9 cellular contexts compared by ENCODE assay signal in genomic region chr4:36187723-36188333, GRCh38. TPM values are rescaled to one million over a fixed set of nuclear protein-coding genes. Genes with fewer than 3 reads are reported as not detected.
DNase-seq lines count a peak whose midpoint lies in the region; ATAC-seq, FAIRE-seq and TF ChIP-seq lines count a peak whose summit lies in the region.
"Had no signal": no experiment of that assay in that cellular context is flagged by ENCODE, and none has a peak within 500 bp of the region (broad histone marks: within the 10 kb centered on the region; RNA-seq: fewer than 3 reads in every experiment).

No MANE protein-coding gene starts in this region.

- no peaks in the 10 kb centered on the region for H4K20me1 ChIP-seq in Loucy (ENCODE audit: insufficient read depth, low read length, poor library complexity, severe bottlenecking)
- no peaks in the 10 kb centered on the region for H4K20me1 ChIP-seq in GM12878 (ENCODE audit: control insufficient read depth, insufficient read depth)

- H3K4me1 ChIP-seq in Loucy (ENCODE audit: insufficient read depth, low read length, poor library complexity, severe bottlenecking) = peaks cover 44% of the 10 kb centered on the region
- peaks cover 6% of the 10 kb centered on the region for H3K4me1 ChIP-seq in GM12878 (ENCODE audit: control insufficient read depth, insufficient read depth, low read length)

- TF ChIP-seq EP300 in GM12878 (IDR thresholded peaks at IDR 0.05; ENCODE audit: borderline replicate concordance in 1 of 2, control insufficient read depth in 1 of 2, low read depth in 2 of 2, low read length in 2 of 2) = no peak

- H3K27me3 ChIP-seq in Loucy (ENCODE audit: insufficient read depth, low read length, poor library complexity, severe bottlenecking) (no peaks in the 10 kb centered on the region), GM12878 (replicated peaks in 1 of 2; ENCODE audit: control insufficient read depth in 2 of 2, insufficient read depth in 2 of 2, low read length in 1 of 2) (no peaks in the 10 kb centered on the region)

- intact Hi-C loops in GM12878 (cut with micrococcal nuclease; ENCODE audit: unreplicated experiment) = loop anchor here (2.0 kb wide), 1 partner anchor 253 kb away; no protein-coding TSS in a partner anchor

- peak overlapping the region in 2 of 6 donors; percentile 6 to 47 for H3K27ac Mint-ChIP-seq in naive B cell
- H3K27ac Mint-ChIP-seq in activated naive CD8-positive, alpha-beta T cell treated with anti-CD3 and anti-CD28 coated beads, Interleukin-2, amount 50 U/mL, for 24 hours = no peak overlapping the region

- no peak overlapping the region for H3K4me3 ChIP-seq in Loucy (ENCODE audit: low read length, poor library complexity, severe bottlenecking)
- H3K4me3 ChIP-seq in GM12878 = no peak overlapping the region

- in situ Hi-C loops in GM12878 (cut with MboI) = loop anchor here (25.0 kb wide), 1 partner anchor 1199 kb away; no protein-coding TSS in a partner anchor

- SMC1A ChIA-PET in GM12878 (lab: Charles Lee; ENCODE audit: uncharacterized antibody, unreplicated experiment) = interaction anchor here (1.3 to 3.1 kb wide), 7 partner anchors 14 to 695 kb away, joined by 3 to 24 read pairs (median 4); partner anchors contain the start of gene ARAP2

- TF ChIP-seq POLR2A in GM12878 (IDR thresholded peaks at IDR 0.05; ENCODE audit: low read depth, low read length) = no peak

- RAD21 ChIA-PET in GM12878 (lab: Charles Lee; ENCODE audit: unreplicated experiment) = interaction anchor here (0.8 to 2.0 kb wide), 2 partner anchors 18 to 55 kb away, joined by 3 to 8 read pairs; no protein-coding TSS in a partner anchor

- CTCF ChIA-PET in GM12878 (lab: Yijun Ruan, JAX) = interaction anchor here (0.9 to 2.0 kb wide), 6 partner anchors 14 to 253 kb away, joined by 3 to 7 read pairs (median 3); no protein-coding TSS in a partner anchor

- no TSS peak for BruUV-seq in GM12878 (replicated peaks; lab: Mats Ljungman, UMichigan)

- DNase-seq in NCI-H2081 (lab: John Stamatoyannopoulos, UW) (peak; percentile 32 to 62), NCI-H2081 treated with DMSO at 0.1 percent for 48 hours (lab: John Stamatoyannopoulos, UW) (no peak), GM12878 (ENCODE audit: low read depth, low spot score) (no peak), naive B cell (peak; percentile 2), epidermal melanocyte (ENCODE audit: insufficient read length, low spot score) (no peak)
- DNase-seq in NK-92 treated with Interleukin-12 subunit alpha and Interleukin-12 subunit beta, amount 100 ng/mL, for 24 hours (lab: John Stamatoyannopoulos, UW) = no peak
- DNase-seq in activated naive CD8-positive, alpha-beta T cell treated with anti-CD3 and anti-CD28 coated beads, Interleukin-2, amount 50 U/mL, for 24 hours = no peak

- no peaks in the 10 kb centered on the region for H3K9me3 Mint-ChIP-seq in naive B cell
- no peaks in the 10 kb centered on the region for H3K9me3 Mint-ChIP-seq in activated naive CD8-positive, alpha-beta T cell treated with anti-CD3 and anti-CD28 coated beads, Interleukin-2, amount 50 U/mL, for 24 hours

- no peaks in the 10 kb centered on the region for H3K9me3 ChIP-seq in Loucy (ENCODE audit: insufficient read depth, low read depth, low read length)
- H3K9me3 ChIP-seq in GM12878 (replicated peaks; ENCODE audit: control insufficient read depth, insufficient read depth, low read length) = no peaks in the 10 kb centered on the region

- H3K4me1 Mint-ChIP-seq in naive B cell = peaks cover 18 to 20% (median 18%) of the 10 kb centered on the region in 3 donors
- H3K4me1 Mint-ChIP-seq in activated naive CD8-positive, alpha-beta T cell treated with anti-CD3 and anti-CD28 coated beads, Interleukin-2, amount 50 U/mL, for 24 hours = peaks cover 28% of the 10 kb centered on the region

- TF ChIP-seq CTCF in Loucy (conservative IDR thresholded peaks at IDR 0.05; ENCODE audit: low read length) (peak; percentile 84), GM12878 (IDR thresholded peaks at IDR 0.05 in 2 of 3, conservative IDR thresholded peaks at IDR 0.05 in 1 of 3; ENCODE audit: control insufficient read depth in 2 of 3, extremely low read depth in 1 of 3, insufficient read depth in 1 of 3, low read depth in 3 of 3, low read length in 3 of 3) (peak; percentile 54 to 70 (median 65))

- H3K9me2 ChIP-seq in Loucy (replicated peaks; ENCODE audit: low read depth, low read length) = no peaks in the 10 kb centered on the region

- H2AFZ ChIP-seq in Loucy (ENCODE audit: low read length) (no peak overlapping the region), GM12878 (ENCODE audit: control insufficient read depth, low read depth, low read length) (no peak overlapping the region)

- peak; percentile 70 for TF ChIP-seq RAD21 in GM12878 (IDR thresholded peaks at IDR 0.05; ENCODE audit: insufficient read depth, low read depth, low read length)

- H3F3A ChIP-seq in Loucy (ENCODE audit: low read depth) = peaks cover 13% of the 10 kb centered on the region

- H3K4me2 ChIP-seq in Loucy (ENCODE audit: low read depth, low read length, poor library complexity, severe bottlenecking) = no peak overlapping the region
- no peak overlapping the region for H3K4me2 ChIP-seq in GM12878 (ENCODE audit: control insufficient read depth, insufficient read depth)

- WGBS in GM12878 (ENCODE audit: insufficient coverage, insufficient replicate concordance, low lambda C conversion rate, missing lambda C conversion rate) = 71% methylated on average over 4 of the region's 4 CpGs

- no peak overlapping the region for H3K4me3 Mint-ChIP-seq in naive B cell
- no peak overlapping the region for H3K4me3 Mint-ChIP-seq in activated naive CD8-positive, alpha-beta T cell treated with anti-CD3 and anti-CD28 coated beads, Interleukin-2, amount 50 U/mL, for 24 hours

- H3K36me3 Mint-ChIP-seq in naive B cell = peaks cover 0 to 8% of the 10 kb centered on the region in 2 donors
- H3K36me3 Mint-ChIP-seq in activated naive CD8-positive, alpha-beta T cell treated with anti-CD3 and anti-CD28 coated beads, Interleukin-2, amount 50 U/mL, for 24 hours (ENCODE audit: low read depth) = peaks cover 4% of the 10 kb centered on the region

- H3K79me2 ChIP-seq in Loucy (ENCODE audit: insufficient read depth, low read length) (no peaks in the 10 kb centered on the region), GM12878 (ENCODE audit: control insufficient read depth, insufficient read depth, low read length) (no peaks in the 10 kb centered on the region)

- H3K9ac ChIP-seq in Loucy (ENCODE audit: low read depth, low read length, poor library complexity, severe bottlenecking) = no peak overlapping the region
- H3K9ac ChIP-seq in GM12878 (ENCODE audit: control insufficient read depth, insufficient read depth, low read length) = no peak overlapping the region

- no peaks in the 10 kb centered on the region for H3K27me3 Mint-ChIP-seq in naive B cell
- no peaks in the 10 kb centered on the region for H3K27me3 Mint-ChIP-seq in activated naive CD8-positive, alpha-beta T cell treated with anti-CD3 and anti-CD28 coated beads, Interleukin-2, amount 50 U/mL, for 24 hours

- H3K36me3 ChIP-seq in Loucy (ENCODE audit: insufficient read depth, low read length) = peaks cover 2% of the 10 kb centered on the region; the same call in 1 of the 2 replicates
- peaks cover 2% of the 10 kb centered on the region in 2 experiments; a peak in 1 of 4 replicates for H3K36me3 ChIP-seq in GM12878 (ENCODE audit: control insufficient read depth in 2 of 2, insufficient read depth in 2 of 2, low read length in 1 of 2)

- FAIRE-seq in GM12878 (lab: Jason Lieb, UNC) = no peak

- ATAC-seq in GM12878 (peak; percentile 27; the same call in 1 of the 3 replicates), naive B cell (ENCODE audit: low read depth in 2 of 2) (no peak)
- no peak for ATAC-seq in activated naive CD8-positive, alpha-beta T cell treated with anti-CD3 and anti-CD28 coated beads, Interleukin-2, amount 50 U/mL, for 24 hours

- POLR2A ChIA-PET in GM12878 (lab: Charles Lee) = interaction anchor here (0.8 kb wide), 1 partner anchor 162 kb away, joined by 3 read pairs; no protein-coding TSS in a partner anchor

- no peak overlapping the region for H3K27ac ChIP-seq in GM12878 (ENCODE audit: control insufficient read depth, insufficient read depth)

TF ChIP-seq in GM12878, 131 proteins besides CTCF, POLR2A, EP300 and RAD21:
- TF ChIP-seq MTA2 (IDR thresholded peaks at IDR 0.05; ENCODE audit: low read depth) (no peak), SMC3 (IDR thresholded peaks at IDR 0.05; ENCODE audit: borderline replicate concordance, low read length) (peak; percentile 44; the same call in 1 of the 2 replicates)

RNA-seq across cellular contexts. Expression of gene ARAP2, which starts 56.5 kb away (rescaled TPM):
- total RNA-seq in GM12878 (2013; cell fraction: nucleolus; rRNA removed) = 244 and 250 TPM in 2 replicates
- total RNA-seq in GM12878 (2014; rRNA removed) (32.9 and 40.7 TPM in 2 replicates), GM12878 (2014; rRNA removed; fragmentation: Illumina TruSeq; extraction: Trizol) (36.1 and 36.7 TPM in 2 replicates), GM12878 (2021) (28.3 and 32.0 TPM in 2 replicates)
- polyA plus RNA-seq in GM12878 (2011; ENCODE audit: low read depth) = 5.7 TPM
- polyA plus RNA-seq in GM12878 (2011; rRNA removed) (12.1 and 19.1 TPM in 2 replicates), GM12878 (2014; fragmentation: Illumina TruSeq; extraction: Trizol) (18.2 and 24.6 TPM in 2 replicates), GM12878 (2014; fragmentation: Nextera tagmentation; extraction: Ambion mirVana) (1 to 10 TPM; 5.4 to 5.7 TPM), GM12878 (2014; rRNA removed) (9.4 and 11.5 TPM in 2 replicates), GM12878 (2016; fragmentation: Nextera tagmentation; extraction: Ambion mirVana) (10 to 100 TPM in 1 of 2 experiments, 1 to 10 TPM in 1; 8.0 to 12.3 TPM), naive B cell (ENCODE audit: low read depth in 6 of 6) (10 to 100 TPM; 15.9 to 49.3 (median 32.7) TPM)
- 3.0 and 4.1 TPM in 2 replicates for polyA plus RNA-seq in GM12878 (2011; cell fraction: cytosol; rRNA removed)
- polyA plus RNA-seq in GM12878 (2011; cell fraction: nucleus; rRNA removed) = 14.8 and 17.4 TPM in 2 replicates
- 9.5 and 11.7 TPM in 2 replicates for polyA plus RNA-seq in GM12878 (2012)
- polyA minus RNA-seq in GM12878 (2011; rRNA and poly(A)+ RNA removed) = 28.9 and 52.4 TPM in 2 replicates
- 5.1 and 12.1 TPM in 2 replicates for polyA minus RNA-seq in GM12878 (2011; cell fraction: cytosol; rRNA and poly(A)+ RNA removed)
- polyA minus RNA-seq in GM12878 (2011; cell fraction: nucleus; rRNA and poly(A)+ RNA removed) = 57.2 and 74.5 TPM in 2 replicates
- polyA plus RNA-seq: BJ had no signal

Comparison
In these comparisons a context has a peak if more than half of its experiments do, and no peak if none do; other contexts are left out.
1. DNase-seq: peak in NCI-H2081 (2 of 2) and naive B cell (single experiment); none in NCI-H2081 treated with DMSO at 0.1 percent for 48 hours (single experiment), GM12878 (single experiment), epidermal melanocyte (single experiment), NK-92 treated with Interleukin-12 subunit alpha and Interleukin-12 subunit beta, amount 100 ng/mL, for 24 hours (single experiment) and activated naive CD8-positive, alpha-beta T cell treated with anti-CD3 and anti-CD28 coated beads, Interleukin-2, amount 50 U/mL, for 24 hours (single experiment).